ENCODE assay signal across 4 cellular contexts in genomic region chr2:241819947-241820624, GRCh38. TPM values are rescaled to one million over a fixed set of nuclear protein-coding genes. Genes with fewer than 3 reads are reported as not detected.
"Had no signal": no experiment of that assay in that cellular context is flagged by ENCODE, and none has a peak within 500 bp of the region (broad histone marks: within the 10 kb centered on the region; RNA-seq: fewer than 3 reads in every experiment).

No MANE protein-coding gene starts in this region.

RNA-seq across cellular contexts. Expression of gene NEU4, which starts 11.1 kb away (rescaled TPM):
- total RNA-seq: activated naive CD4-positive, alpha-beta T cell treated with anti-CD3 and anti-CD28 coated beads for 36 hours; pancreas had no signal

RNA-seq across cellular contexts. Expression of gene GAL3ST2, which starts 43.5 kb away (rescaled TPM):
- total RNA-seq: activated naive CD4-positive, alpha-beta T cell treated with anti-CD3 and anti-CD28 coated beads for 36 hours; left ventricle myocardium superior; pancreas had no signal

RNA-seq across cellular contexts. Expression of gene RTP5, which starts 49.4 kb away (rescaled TPM):
- total RNA-seq: activated naive CD4-positive, alpha-beta T cell treated with anti-CD3 and anti-CD28 coated beads for 36 hours; left ventricle myocardium superior; mucosa of gallbladder; pancreas had no signal
